Comparison of ENCODE assay signal across 1 cellular context in the genomic region with DNA sequence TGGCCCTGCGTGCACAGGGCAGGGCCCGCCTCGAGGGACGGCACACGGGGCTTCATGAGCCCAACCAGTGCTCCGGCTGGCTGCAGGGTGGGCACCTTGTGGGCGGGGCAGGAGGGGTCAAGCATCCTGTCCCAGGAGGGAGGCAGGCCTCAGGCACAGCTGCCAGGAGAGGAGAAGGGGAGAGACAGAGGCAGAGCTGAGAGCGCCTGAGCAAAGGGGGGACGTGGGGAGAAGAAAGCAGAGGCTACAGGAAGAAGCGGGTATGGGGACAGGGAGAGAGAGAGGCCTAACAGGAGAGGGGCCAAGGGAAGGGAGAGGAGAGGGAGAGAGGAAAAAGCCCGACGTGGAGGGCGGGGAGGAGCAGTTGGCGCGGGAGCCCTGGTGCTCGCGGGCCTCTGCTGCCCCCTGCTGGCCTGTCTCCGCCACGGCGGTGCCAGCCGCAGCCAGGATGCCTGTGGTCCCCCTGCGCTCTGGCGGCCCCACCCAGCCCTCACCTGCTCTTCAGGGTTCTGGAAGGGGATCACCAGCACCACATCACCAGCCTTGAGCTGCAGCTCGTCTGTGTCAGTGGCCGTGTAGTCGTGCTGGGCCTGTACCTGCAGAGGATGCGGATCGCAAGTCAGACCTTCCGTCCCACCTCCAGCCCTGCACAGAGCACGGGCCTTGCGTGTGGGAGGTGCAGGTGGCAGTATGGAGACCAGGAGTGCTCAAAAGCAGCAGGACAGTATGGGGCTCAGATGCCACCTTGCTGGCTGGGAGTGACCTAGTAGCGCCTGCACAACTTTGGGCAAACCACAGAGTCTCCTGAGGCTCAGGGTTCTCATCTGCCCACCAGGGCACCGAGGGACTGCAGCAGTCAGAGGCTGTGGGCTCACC.
TF ChIP-seq lines count a peak whose summit lies in the region.

No MANE protein-coding gene starts in this region.

TF ChIP-seq in H1, 55 proteins besides CTCF, POLR2A, EP300 and RAD21:
- TF ChIP-seq CHD7 (IDR thresholded peaks at IDR 0.05; ENCODE audit: insufficient replicate concordance, low read length) (no peak), GABPA (IDR thresholded peaks at IDR 0.05; ENCODE audit: borderline replicate concordance, insufficient read depth, low read length) (peak; percentile 69; the same call in 1 of the 2 replicates), KDM5A (IDR thresholded peaks at IDR 0.05; ENCODE audit: low read length) (no peak), PHF8 (conservative IDR thresholded peaks at IDR 0.05; ENCODE audit: low read depth, low read length) (no peak), NRF1 (IDR thresholded peaks at IDR 0.05; ENCODE audit: low read depth, low read length) (no peak), E2F6 (IDR thresholded peaks at IDR 0.05) (0 out of 2 replicates have a peak, but pooled peaks have one; percentile 2), MAX (IDR thresholded peaks at IDR 0.05) (peak; percentile 44; the same call in 1 of the 2 replicates)
